ENCODE assay signal across 1 cellular context in the genomic region with DNA sequence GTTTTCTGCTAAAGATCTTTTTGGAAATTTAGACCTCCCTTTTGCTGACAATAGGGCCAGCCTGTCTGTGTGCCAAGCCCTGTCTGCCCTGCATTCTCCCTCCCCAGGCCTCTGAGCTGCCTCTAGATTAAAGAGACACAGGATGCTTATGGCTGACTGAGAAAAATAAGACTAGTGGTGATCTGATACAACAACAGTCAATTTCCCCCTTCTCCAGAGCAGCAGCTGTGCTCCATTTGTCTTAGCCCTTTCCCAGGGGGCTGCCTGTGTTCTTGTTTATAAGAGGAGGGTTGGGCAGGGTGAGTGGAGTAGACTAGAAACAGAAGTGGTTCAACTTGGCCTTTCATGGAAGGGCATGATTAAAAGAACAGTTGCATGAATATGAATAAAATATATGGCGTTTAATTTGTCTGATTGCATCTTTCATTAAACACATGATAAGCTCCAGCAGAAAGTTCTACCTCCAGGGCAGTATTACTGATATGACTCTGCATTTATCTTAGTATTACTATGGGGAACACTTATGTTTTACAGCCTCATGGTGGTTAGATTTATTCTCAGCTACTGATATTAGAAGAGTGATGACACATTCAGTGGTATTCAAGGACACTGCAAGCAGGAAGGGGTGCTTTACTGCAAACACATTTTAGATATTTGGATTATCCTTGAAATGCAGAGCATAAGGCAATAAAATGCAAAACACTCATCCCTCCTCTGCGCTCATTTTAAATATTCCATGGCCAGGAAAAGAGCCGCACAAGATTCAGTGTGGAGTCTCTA.
TF ChIP-seq lines count a peak whose summit lies in the region.

No MANE protein-coding gene starts in this region.

TF ChIP-seq in HepG2, 621 proteins besides CTCF, POLR2A, EP300 and RAD21 (continued from another document):
- TF ChIP-seq, protein P1, sequence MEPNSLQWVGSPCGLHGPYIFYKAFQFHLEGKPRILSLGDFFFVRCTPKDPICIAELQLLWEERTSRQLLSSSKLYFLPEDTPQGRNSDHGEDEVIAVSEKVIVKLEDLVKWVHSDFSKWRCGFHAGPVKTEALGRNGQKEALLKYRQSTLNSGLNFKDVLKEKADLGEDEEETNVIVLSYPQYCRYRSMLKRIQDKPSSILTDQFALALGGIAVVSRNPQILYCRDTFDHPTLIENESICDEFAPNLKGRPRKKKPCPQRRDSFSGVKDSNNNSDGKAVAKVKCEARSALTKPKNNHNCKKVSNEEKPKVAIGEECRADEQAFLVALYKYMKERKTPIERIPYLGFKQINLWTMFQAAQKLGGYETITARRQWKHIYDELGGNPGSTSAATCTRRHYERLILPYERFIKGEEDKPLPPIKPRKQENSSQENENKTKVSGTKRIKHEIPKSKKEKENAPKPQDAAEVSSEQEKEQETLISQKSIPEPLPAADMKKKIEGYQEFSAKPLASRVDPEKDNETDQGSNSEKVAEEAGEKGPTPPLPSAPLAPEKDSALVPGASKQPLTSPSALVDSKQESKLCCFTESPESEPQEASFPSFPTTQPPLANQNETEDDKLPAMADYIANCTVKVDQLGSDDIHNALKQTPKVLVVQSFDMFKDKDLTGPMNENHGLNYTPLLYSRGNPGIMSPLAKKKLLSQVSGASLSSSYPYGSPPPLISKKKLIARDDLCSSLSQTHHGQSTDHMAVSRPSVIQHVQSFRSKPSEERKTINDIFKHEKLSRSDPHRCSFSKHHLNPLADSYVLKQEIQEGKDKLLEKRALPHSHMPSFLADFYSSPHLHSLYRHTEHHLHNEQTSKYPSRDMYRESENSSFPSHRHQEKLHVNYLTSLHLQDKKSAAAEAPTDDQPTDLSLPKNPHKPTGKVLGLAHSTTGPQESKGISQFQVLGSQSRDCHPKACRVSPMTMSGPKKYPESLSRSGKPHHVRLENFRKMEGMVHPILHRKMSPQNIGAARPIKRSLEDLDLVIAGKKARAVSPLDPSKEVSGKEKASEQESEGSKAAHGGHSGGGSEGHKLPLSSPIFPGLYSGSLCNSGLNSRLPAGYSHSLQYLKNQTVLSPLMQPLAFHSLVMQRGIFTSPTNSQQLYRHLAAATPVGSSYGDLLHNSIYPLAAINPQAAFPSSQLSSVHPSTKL (CRISPR knock-in tag; IDR thresholded peaks at IDR 0.05) = no peak
- no peak for TF ChIP-seq SRSF9 (IDR thresholded peaks at IDR 0.05; ENCODE audit: borderline replicate concordance, insufficient read depth, low read depth, low read length, poor library complexity, severe bottlenecking)
- no peak for TF ChIP-seq HOXA5 (CRISPR knock-in tag; IDR thresholded peaks at IDR 0.05)
- TF ChIP-seq HES4 (CRISPR knock-in tag; IDR thresholded peaks at IDR 0.05; ENCODE audit: borderline replicate concordance) = no peak
- TF ChIP-seq, protein P2, sequence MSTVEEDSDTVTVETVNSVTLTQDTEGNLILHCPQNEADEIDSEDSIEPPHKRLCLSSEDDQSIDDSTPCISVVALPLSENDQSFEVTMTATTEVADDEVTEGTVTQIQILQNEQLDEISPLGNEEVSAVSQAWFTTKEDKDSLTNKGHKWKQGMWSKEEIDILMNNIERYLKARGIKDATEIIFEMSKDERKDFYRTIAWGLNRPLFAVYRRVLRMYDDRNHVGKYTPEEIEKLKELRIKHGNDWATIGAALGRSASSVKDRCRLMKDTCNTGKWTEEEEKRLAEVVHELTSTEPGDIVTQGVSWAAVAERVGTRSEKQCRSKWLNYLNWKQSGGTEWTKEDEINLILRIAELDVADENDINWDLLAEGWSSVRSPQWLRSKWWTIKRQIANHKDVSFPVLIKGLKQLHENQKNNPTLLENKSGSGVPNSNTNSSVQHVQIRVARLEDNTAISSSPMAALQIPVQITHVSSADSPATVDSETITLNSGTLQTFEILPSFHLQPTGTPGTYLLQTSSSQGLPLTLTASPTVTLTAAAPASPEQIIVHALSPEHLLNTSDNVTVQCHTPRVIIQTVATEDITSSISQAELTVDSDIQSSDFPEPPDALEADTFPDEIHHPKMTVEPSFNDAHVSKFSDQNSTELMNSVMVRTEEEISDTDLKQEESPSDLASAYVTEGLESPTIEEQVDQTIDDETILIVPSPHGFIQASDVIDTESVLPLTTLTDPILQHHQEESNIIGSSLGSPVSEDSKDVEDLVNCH (CRISPR knock-in tag; IDR thresholded peaks at IDR 0.05) = no peak
- no peak for TF ChIP-seq JDP2 (CRISPR knock-in tag; IDR thresholded peaks at IDR 0.05; ENCODE audit: borderline replicate concordance)
- TF ChIP-seq ZNF660 (CRISPR knock-in tag; IDR thresholded peaks at IDR 0.05; ENCODE audit: borderline replicate concordance, low read depth) = no peak
- TF ChIP-seq, protein P3, sequence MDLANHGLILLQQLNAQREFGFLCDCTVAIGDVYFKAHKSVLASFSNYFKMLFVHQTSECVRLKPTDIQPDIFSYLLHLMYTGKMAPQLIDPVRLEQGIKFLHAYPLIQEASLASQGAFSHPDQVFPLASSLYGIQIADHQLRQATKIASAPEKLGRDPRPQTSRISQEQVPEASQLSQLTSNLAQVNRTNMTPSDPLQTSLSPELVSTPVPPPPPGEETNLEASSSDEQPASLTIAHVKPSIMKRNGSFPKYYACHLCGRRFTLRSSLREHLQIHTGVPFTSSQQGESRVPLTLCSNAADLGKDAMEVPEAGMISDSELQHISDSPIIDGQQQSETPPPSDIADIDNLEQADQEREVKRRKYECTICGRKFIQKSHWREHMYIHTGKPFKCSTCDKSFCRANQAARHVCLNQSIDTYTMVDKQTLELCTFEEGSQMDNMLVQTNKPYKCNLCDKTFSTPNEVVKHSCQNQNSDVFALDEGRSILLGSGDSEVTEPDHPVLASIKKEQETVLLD (CRISPR knock-in tag; IDR thresholded peaks at IDR 0.05; ENCODE audit: low read depth) = no peak
- TF ChIP-seq ZNF564 (CRISPR knock-in tag; IDR thresholded peaks at IDR 0.05) = no peak
